In the genomic region with DNA sequence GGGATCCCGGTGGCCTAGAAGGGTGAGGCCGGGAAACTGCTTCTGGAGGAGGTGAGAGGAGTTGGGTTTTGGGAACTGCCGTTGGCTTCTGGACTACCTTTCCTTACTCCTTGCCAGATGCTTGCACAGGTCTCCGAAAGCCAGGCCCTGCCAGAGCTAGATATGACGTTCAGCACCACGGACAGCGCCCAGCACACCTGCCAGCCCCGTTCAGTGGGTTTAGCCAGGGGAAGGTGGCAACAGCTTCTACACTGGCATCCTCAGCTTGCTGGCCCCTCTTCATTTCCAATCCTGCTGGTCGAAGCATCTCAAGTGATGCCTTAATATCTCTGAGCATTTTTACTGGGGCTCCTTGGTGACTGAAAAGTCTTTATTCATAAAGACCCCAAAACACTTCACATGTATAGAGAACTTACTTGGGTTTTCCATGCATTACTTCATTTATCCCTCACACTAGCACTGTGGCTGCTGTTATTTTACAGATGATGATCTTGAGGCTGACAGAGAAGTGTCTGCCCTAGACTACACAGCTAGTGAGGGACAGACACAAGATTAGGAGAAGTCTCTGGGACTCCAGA, we compare ENCODE assay signal across 1 cellular context.
TF ChIP-seq lines count a peak whose summit lies in the region.

No MANE protein-coding gene starts in this region.

TF ChIP-seq in WTC11, 78 proteins besides CTCF, POLR2A, EP300 and RAD21 (continued from another document and continues in another):
- TF ChIP-seq FOXJ3 (CRISPR knock-in tag; IDR thresholded peaks at IDR 0.05; ENCODE audit: borderline replicate concordance) = no peak
- TF ChIP-seq, protein P1, sequence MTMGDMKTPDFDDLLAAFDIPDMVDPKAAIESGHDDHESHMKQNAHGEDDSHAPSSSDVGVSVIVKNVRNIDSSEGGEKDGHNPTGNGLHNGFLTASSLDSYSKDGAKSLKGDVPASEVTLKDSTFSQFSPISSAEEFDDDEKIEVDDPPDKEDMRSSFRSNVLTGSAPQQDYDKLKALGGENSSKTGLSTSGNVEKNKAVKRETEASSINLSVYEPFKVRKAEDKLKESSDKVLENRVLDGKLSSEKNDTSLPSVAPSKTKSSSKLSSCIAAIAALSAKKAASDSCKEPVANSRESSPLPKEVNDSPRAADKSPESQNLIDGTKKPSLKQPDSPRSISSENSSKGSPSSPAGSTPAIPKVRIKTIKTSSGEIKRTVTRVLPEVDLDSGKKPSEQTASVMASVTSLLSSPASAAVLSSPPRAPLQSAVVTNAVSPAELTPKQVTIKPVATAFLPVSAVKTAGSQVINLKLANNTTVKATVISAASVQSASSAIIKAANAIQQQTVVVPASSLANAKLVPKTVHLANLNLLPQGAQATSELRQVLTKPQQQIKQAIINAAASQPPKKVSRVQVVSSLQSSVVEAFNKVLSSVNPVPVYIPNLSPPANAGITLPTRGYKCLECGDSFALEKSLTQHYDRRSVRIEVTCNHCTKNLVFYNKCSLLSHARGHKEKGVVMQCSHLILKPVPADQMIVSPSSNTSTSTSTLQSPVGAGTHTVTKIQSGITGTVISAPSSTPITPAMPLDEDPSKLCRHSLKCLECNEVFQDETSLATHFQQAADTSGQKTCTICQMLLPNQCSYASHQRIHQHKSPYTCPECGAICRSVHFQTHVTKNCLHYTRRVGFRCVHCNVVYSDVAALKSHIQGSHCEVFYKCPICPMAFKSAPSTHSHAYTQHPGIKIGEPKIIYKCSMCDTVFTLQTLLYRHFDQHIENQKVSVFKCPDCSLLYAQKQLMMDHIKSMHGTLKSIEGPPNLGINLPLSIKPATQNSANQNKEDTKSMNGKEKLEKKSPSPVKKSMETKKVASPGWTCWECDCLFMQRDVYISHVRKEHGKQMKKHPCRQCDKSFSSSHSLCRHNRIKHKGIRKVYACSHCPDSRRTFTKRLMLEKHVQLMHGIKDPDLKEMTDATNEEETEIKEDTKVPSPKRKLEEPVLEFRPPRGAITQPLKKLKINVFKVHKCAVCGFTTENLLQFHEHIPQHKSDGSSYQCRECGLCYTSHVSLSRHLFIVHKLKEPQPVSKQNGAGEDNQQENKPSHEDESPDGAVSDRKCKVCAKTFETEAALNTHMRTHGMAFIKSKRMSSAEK (CRISPR knock-in tag; IDR thresholded peaks at IDR 0.05; ENCODE audit: borderline replicate concordance) = no peak
- TF ChIP-seq ZBTB21 (CRISPR knock-in tag; IDR thresholded peaks at IDR 0.05; ENCODE audit: borderline replicate concordance) = peak; percentile 84; the same call in 1 of the 2 replicates
- no peak for TF ChIP-seq RORB (CRISPR knock-in tag; IDR thresholded peaks at IDR 0.05)
- no peak for TF ChIP-seq EMX1 (CRISPR knock-in tag; IDR thresholded peaks at IDR 0.05)
- no peak for TF ChIP-seq CREM (CRISPR knock-in tag; IDR thresholded peaks at IDR 0.05)
- TF ChIP-seq ESRRA (CRISPR knock-in tag; IDR thresholded peaks at IDR 0.05; ENCODE audit: borderline replicate concordance) = no peak
- no peak for TF ChIP-seq ZNF423 (CRISPR knock-in tag; IDR thresholded peaks at IDR 0.05)
- TF ChIP-seq GRHL2 (CRISPR knock-in tag; IDR thresholded peaks at IDR 0.05; ENCODE audit: insufficient replicate concordance, severe bottlenecking) = no peak
- TF ChIP-seq AFF4 (CRISPR knock-in tag; IDR thresholded peaks at IDR 0.05; ENCODE audit: borderline replicate concordance) = no peak
- TF ChIP-seq, protein P2, sequence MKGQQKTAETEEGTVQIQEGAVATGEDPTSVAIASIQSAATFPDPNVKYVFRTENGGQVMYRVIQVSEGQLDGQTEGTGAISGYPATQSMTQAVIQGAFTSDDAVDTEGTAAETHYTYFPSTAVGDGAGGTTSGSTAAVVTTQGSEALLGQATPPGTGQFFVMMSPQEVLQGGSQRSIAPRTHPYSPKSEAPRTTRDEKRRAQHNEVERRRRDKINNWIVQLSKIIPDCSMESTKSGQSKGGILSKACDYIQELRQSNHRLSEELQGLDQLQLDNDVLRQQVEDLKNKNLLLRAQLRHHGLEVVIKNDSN (CRISPR knock-in tag; IDR thresholded peaks at IDR 0.05) = peak; percentile 69
- TF ChIP-seq, protein P3, sequence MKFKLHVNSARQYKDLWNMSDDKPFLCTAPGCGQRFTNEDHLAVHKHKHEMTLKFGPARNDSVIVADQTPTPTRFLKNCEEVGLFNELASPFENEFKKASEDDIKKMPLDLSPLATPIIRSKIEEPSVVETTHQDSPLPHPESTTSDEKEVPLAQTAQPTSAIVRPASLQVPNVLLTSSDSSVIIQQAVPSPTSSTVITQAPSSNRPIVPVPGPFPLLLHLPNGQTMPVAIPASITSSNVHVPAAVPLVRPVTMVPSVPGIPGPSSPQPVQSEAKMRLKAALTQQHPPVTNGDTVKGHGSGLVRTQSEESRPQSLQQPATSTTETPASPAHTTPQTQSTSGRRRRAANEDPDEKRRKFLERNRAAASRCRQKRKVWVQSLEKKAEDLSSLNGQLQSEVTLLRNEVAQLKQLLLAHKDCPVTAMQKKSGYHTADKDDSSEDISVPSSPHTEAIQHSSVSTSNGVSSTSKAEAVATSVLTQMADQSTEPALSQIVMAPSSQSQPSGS (CRISPR knock-in tag; IDR thresholded peaks at IDR 0.05; ENCODE audit: borderline replicate concordance, low read depth) = peak; percentile 39; the same call in 1 of the 2 replicates
- no peak for TF ChIP-seq NFATC4 (CRISPR knock-in tag; IDR thresholded peaks at IDR 0.05)
- no peak for TF ChIP-seq OVOL2 (CRISPR knock-in tag; IDR thresholded peaks at IDR 0.05; ENCODE audit: borderline replicate concordance)
- peak; percentile 83; the same call in 1 of the 2 replicates for TF ChIP-seq ZNF219 (CRISPR knock-in tag; IDR thresholded peaks at IDR 0.05; ENCODE audit: borderline replicate concordance)
- TF ChIP-seq, protein P4, sequence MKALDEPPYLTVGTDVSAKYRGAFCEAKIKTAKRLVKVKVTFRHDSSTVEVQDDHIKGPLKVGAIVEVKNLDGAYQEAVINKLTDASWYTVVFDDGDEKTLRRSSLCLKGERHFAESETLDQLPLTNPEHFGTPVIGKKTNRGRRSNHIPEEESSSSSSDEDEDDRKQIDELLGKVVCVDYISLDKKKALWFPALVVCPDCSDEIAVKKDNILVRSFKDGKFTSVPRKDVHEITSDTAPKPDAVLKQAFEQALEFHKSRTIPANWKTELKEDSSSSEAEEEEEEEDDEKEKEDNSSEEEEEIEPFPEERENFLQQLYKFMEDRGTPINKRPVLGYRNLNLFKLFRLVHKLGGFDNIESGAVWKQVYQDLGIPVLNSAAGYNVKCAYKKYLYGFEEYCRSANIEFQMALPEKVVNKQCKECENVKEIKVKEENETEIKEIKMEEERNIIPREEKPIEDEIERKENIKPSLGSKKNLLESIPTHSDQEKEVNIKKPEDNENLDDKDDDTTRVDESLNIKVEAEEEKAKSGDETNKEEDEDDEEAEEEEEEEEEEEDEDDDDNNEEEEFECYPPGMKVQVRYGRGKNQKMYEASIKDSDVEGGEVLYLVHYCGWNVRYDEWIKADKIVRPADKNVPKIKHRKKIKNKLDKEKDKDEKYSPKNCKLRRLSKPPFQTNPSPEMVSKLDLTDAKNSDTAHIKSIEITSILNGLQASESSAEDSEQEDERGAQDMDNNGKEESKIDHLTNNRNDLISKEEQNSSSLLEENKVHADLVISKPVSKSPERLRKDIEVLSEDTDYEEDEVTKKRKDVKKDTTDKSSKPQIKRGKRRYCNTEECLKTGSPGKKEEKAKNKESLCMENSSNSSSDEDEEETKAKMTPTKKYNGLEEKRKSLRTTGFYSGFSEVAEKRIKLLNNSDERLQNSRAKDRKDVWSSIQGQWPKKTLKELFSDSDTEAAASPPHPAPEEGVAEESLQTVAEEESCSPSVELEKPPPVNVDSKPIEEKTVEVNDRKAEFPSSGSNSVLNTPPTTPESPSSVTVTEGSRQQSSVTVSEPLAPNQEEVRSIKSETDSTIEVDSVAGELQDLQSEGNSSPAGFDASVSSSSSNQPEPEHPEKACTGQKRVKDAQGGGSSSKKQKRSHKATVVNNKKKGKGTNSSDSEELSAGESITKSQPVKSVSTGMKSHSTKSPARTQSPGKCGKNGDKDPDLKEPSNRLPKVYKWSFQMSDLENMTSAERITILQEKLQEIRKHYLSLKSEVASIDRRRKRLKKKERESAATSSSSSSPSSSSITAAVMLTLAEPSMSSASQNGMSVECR (CRISPR knock-in tag; IDR thresholded peaks at IDR 0.05; ENCODE audit: borderline replicate concordance) = peak; percentile 97
- TF ChIP-seq, protein P5, sequence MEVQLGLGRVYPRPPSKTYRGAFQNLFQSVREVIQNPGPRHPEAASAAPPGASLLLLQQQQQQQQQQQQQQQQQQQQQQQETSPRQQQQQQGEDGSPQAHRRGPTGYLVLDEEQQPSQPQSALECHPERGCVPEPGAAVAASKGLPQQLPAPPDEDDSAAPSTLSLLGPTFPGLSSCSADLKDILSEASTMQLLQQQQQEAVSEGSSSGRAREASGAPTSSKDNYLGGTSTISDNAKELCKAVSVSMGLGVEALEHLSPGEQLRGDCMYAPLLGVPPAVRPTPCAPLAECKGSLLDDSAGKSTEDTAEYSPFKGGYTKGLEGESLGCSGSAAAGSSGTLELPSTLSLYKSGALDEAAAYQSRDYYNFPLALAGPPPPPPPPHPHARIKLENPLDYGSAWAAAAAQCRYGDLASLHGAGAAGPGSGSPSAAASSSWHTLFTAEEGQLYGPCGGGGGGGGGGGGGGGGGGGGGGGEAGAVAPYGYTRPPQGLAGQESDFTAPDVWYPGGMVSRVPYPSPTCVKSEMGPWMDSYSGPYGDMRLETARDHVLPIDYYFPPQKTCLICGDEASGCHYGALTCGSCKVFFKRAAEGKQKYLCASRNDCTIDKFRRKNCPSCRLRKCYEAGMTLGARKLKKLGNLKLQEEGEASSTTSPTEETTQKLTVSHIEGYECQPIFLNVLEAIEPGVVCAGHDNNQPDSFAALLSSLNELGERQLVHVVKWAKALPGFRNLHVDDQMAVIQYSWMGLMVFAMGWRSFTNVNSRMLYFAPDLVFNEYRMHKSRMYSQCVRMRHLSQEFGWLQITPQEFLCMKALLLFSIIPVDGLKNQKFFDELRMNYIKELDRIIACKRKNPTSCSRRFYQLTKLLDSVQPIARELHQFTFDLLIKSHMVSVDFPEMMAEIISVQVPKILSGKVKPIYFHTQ (CRISPR knock-in tag; IDR thresholded peaks at IDR 0.05) = no peak
- TF ChIP-seq SP1 (CRISPR knock-in tag; conservative IDR thresholded peaks at IDR 0.05) = peak; percentile 50
- TF ChIP-seq GTF2I (CRISPR knock-in tag; conservative IDR thresholded peaks at IDR 0.05) = no peak
- no peak for TF ChIP-seq E2F4 (CRISPR knock-in tag; IDR thresholded peaks at IDR 0.05; ENCODE audit: borderline replicate concordance, low read depth)
- TF ChIP-seq MXD4 (CRISPR knock-in tag; IDR thresholded peaks at IDR 0.05; ENCODE audit: borderline replicate concordance) = no peak
- peak; percentile 90 for TF ChIP-seq TEAD1 (CRISPR knock-in tag; IDR thresholded peaks at IDR 0.05)
- TF ChIP-seq ETV6 (CRISPR knock-in tag; IDR thresholded peaks at IDR 0.05) = peak; percentile 85
- no peak for TF ChIP-seq KAT7 (CRISPR knock-in tag; IDR thresholded peaks at IDR 0.05; ENCODE audit: borderline replicate concordance)
- no peak for TF ChIP-seq ZNF396 (CRISPR knock-in tag; IDR thresholded peaks at IDR 0.05; ENCODE audit: borderline replicate concordance)
- TF ChIP-seq NR1H2 (CRISPR knock-in tag; IDR thresholded peaks at IDR 0.05) = no peak
- no peak for TF ChIP-seq ELF4 (CRISPR knock-in tag; IDR thresholded peaks at IDR 0.05; ENCODE audit: low read depth)
- TF ChIP-seq, protein P6, sequence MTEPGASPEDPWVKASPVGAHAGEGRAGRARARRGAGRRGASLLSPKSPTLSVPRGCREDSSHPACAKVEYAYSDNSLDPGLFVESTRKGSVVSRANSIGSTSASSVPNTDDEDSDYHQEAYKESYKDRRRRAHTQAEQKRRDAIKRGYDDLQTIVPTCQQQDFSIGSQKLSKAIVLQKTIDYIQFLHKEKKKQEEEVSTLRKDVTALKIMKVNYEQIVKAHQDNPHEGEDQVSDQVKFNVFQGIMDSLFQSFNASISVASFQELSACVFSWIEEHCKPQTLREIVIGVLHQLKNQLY (CRISPR knock-in tag; IDR thresholded peaks at IDR 0.05) = no peak
- peak; percentile 95 for TF ChIP-seq SMAD3 (CRISPR knock-in tag; IDR thresholded peaks at IDR 0.05; ENCODE audit: borderline replicate concordance)
- TF ChIP-seq, protein P7, sequence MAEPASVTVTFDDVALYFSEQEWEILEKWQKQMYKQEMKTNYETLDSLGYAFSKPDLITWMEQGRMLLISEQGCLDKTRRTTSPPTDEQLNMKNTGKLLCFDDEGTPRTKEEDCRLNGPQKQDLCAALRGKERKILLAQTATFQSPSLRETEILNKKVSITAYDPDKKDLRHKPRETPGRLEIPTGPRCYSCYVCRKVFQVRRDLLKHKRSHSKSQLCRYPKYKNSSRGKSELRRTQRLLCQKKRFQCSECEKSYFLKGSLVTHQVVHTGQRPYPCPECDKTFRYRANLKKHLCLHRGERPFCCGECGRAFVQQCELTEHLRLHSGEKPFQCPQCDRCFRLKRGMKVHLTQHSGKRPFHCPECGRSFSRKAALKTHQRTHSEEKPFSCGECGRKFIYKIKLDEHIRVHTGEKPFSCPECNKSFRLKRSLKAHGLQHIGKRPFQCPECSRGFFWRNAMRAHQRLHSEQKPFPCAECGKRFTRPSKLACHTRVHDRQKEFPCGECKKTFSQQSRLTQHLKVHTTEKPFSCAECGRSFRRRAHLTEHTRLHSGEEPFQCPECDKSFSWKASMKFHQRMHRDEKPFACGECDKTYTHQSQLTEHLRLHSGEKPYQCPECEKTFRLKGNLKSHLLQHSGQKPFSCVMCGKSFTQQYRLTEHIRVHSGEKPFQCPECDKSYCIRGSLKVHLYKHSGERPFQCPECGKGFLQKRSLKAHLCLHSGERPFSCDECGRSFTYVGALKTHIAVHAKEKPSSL (CRISPR knock-in tag; conservative IDR thresholded peaks at IDR 0.05) = no peak
